Comparison of ENCODE assay signal across 19 cellular contexts in genomic region chr12:47247418-47247817, GRCh38.
DNase-seq lines count a peak whose midpoint lies in the region; ATAC-seq and TF ChIP-seq lines count a peak whose summit lies in the region.
"Had no signal": no experiment of that assay in that cellular context is flagged by ENCODE, and none has a peak within 500 bp of the region (broad histone marks: within the 10 kb centered on the region; RNA-seq: fewer than 3 reads in every experiment).

No MANE protein-coding gene starts in this region.

- H3K27ac ChIP-seq in stomach (no peak overlapping the region), tibial artery (no peak overlapping the region)
- H3K27ac ChIP-seq: BLaER1 treated with 17β-estradiol and CSF1 and Interleukin-3, amounts not matched to agents 10 nM and 100 nM; coronary artery; neutrophil; testis had no signal

- H3K9me3 ChIP-seq in stomach = no peaks in the 10 kb centered on the region
- H3K9me3 ChIP-seq in tibial artery = no peaks in the 10 kb centered on the region
- H3K9me3 ChIP-seq: neutrophil, testis had no signal

- intact Hi-C loops in stomach (cut with DNase I; ENCODE audit: low total_unique reads) (no loop called here), tibial artery (cut with DNase I; ENCODE audit: low total_unique reads) (no loop called here)

- no peaks in the 10 kb centered on the region for H3K27me3 ChIP-seq in stomach
- no peaks in the 10 kb centered on the region for H3K27me3 ChIP-seq in tibial artery
- H3K27me3 ChIP-seq: BLaER1 treated with 17β-estradiol and CSF1 and Interleukin-3, amounts not matched to agents 10 nM and 100 nM; neutrophil; testis had no signal

- no peak for ATAC-seq in HG02610 (IDR thresholded peaks at IDR 0.05; ENCODE audit: unreplicated experiment)
- ATAC-seq in HG03280 (IDR thresholded peaks at IDR 0.05; ENCODE audit: unreplicated experiment) = no peak
- ATAC-seq: right cardiac atrium, T-helper 17 cell had no signal

- H3K36me3 ChIP-seq in stomach = no peaks in the 10 kb centered on the region
- no peaks in the 10 kb centered on the region for H3K36me3 ChIP-seq in tibial artery
- H3K36me3 ChIP-seq: neutrophil had no signal

- WGBS in stomach, 5 donors = 23 to 47% (median 24%) methylated on average over 1 of the region's 1 CpG

- TF ChIP-seq POLR2A in stomach (IDR thresholded peaks at IDR 0.05) = no peak

- peak; percentile 81 for DNase-seq in HT-29 (ENCODE audit: low spot score)
- DNase-seq in RPMI7951 (ENCODE audit: low read depth) = peak; percentile 46
- peak; percentile 32 for DNase-seq in iPS-NIHi11 (ENCODE audit: low spot score)
- DNase-seq in stomach = peak; percentile 83
- DNase-seq in tibial artery = no peak
- DNase-seq: activated CD4-positive, CD25-positive, alpha-beta regulatory T cell treated with anti-CD3 and anti-CD28 coated beads, Interleukin-2, amount 50 U/mL, for 72 hours; activated effector memory CD4-positive, alpha-beta T cell treated with anti-CD3 and anti-CD28 coated beads, Interleukin-2, amount 50 U/mL, for 16 hours; DMS153; NK-92 treated with Interleukin-12 subunit alpha and Interleukin-12 subunit beta, amount 100 ng/mL, for 24 hours; right cardiac atrium; Right ventricle myocardium superior; stimulated activated CD4-positive, alpha-beta T cell treated with anti-CD3 and anti-CD28 coated beads, Interleukin-2, amount 100 ng/mL, for 24 hours; T-helper 17 cell; testis had no signal

- H3K4me3 ChIP-seq in stomach (no peak overlapping the region), tibial artery (no peak overlapping the region)
- H3K4me3 ChIP-seq: BLaER1 treated with 17β-estradiol and CSF1 and Interleukin-3, amounts not matched to agents 10 nM and 100 nM; coronary artery; testis had no signal

- TF ChIP-seq CTCF in stomach (IDR thresholded peaks at IDR 0.05) = no peak
- TF ChIP-seq CTCF in tibial artery (IDR thresholded peaks at IDR 0.05) = no peak

- TF ChIP-seq EP300 in stomach (IDR thresholded peaks at IDR 0.05) = no peak

- H3K4me1 ChIP-seq in stomach (peaks cover 0 to 6% (median 2%) of the 10 kb centered on the region in 4 donors), tibial artery (peaks cover 0 to 8% (median 2%) of the 10 kb centered on the region in 4 donors)
- H3K4me1 ChIP-seq: testis had no signal

Comparison
In these comparisons a context has a peak if more than half of its experiments do, and no peak if none do; other contexts are left out.
1. DNase-seq: peak in HT-29 (single experiment), RPMI7951 (single experiment), iPS-NIHi11 (single experiment) and stomach (single experiment); none in tibial artery (0 of 2).